16 cellular contexts compared by ENCODE assay signal in genomic region chr17:82529914-82530300, GRCh38. TPM values are rescaled to one million over a fixed set of nuclear protein-coding genes. Genes with fewer than 3 reads are reported as not detected.
DNase-seq lines count a peak whose midpoint lies in the region; ATAC-seq and TF ChIP-seq lines count a peak whose summit lies in the region.
"Had no signal": no experiment of that assay in that cellular context is flagged by ENCODE, and none has a peak within 500 bp of the region (broad histone marks: within the 10 kb centered on the region; RNA-seq: fewer than 3 reads in every experiment).

No MANE protein-coding gene starts in this region.

- H3K9ac ChIP-seq in BLaER1 treated with 17β-estradiol and CSF1 and Interleukin-3, amounts not matched to agents 10 nM and 100 nM: 0 out of 22 replicates have a peak overlapping the region, but pooled peaks of 2 of the 11 experiments have one; percentile 13 to 17
- H3K9ac ChIP-seq in HUES48 (ENCODE audit: low read depth, low read length) (no peak overlapping the region), parathyroid adenoma (no peak overlapping the region)

- TF ChIP-seq CTCF in parathyroid adenoma (IDR thresholded peaks at IDR 0.05): no peak

- H3K9me3 ChIP-seq in BLaER1 treated with 17β-estradiol and CSF1 and Interleukin-3, amounts not matched to agents 10 nM and 100 nM (replicated peaks in 1 of 11): no peaks in the 10 kb centered on the region
- H3K9me3 ChIP-seq in HUES48 (ENCODE audit: control insufficient read depth, insufficient read depth, low read length) (no peaks in the 10 kb centered on the region), ectodermal cell (ENCODE audit: control insufficient read depth, low read length) (no peaks in the 10 kb centered on the region), parathyroid adenoma (ENCODE audit: control insufficient read depth, low read length) (no peaks in the 10 kb centered on the region)
- H3K9me3 ChIP-seq: tibial nerve had no signal

- H3K4me1 ChIP-seq in BLaER1 treated with 17β-estradiol and CSF1 and Interleukin-3, amounts not matched to agents 10 nM and 100 nM: peaks cover 75 to 99% (median 92%) of the 10 kb centered on the region in 10 experiments
- H3K4me1 ChIP-seq in HUES48 (ENCODE audit: control insufficient read depth, insufficient read depth, low read length) (peaks cover 8% of the 10 kb centered on the region), ectodermal cell (ENCODE audit: control insufficient read depth, insufficient read depth, low read length) (no peaks in the 10 kb centered on the region), parathyroid adenoma (peaks cover 30% of the 10 kb centered on the region)

- no peak overlapping the region for H2AFZ ChIP-seq in parathyroid adenoma

- no peak for TF ChIP-seq POLR2A in erythroblast (IDR thresholded peaks at IDR 0.05; ENCODE audit: low read length)

- ATAC-seq in GM18861 (IDR thresholded peaks at IDR 0.05; ENCODE audit: unreplicated experiment) (no peak), GM19023 (IDR thresholded peaks at IDR 0.05; ENCODE audit: unreplicated experiment) (no peak)
- ATAC-seq: natural killer cell treated with Interleukin-12 subunit alpha and Interleukin-12 subunit beta and Interleukin-15 and Interleukin-18, amount 100 ng/mL, for 72 hours had no signal

- peak overlapping the region in 7 of 11 experiments; percentile 32 to 56 (median 48); a peak in 7 of 22 replicates for H3K27ac ChIP-seq in BLaER1 treated with 17β-estradiol and CSF1 and Interleukin-3, amounts not matched to agents 10 nM and 100 nM
- H3K27ac ChIP-seq in HUES48 (ENCODE audit: low read depth, low read length) (peak overlapping the region; percentile 7), ectodermal cell (ENCODE audit: insufficient read depth, low read depth, low read length, poor library complexity, severe bottlenecking) (peak overlapping the region; percentile 60), parathyroid adenoma (peak overlapping the region; percentile 79)

- H3K4me2 ChIP-seq in BLaER1 treated with 17β-estradiol and CSF1 and Interleukin-3, amounts not matched to agents 10 nM and 100 nM: peak overlapping the region; percentile 65 to 86 (median 73); a peak in 18 of 22 replicates
- no peak overlapping the region for H3K4me2 ChIP-seq in parathyroid adenoma (ENCODE audit: low read length)

- peaks cover 60 to 100% (median 100%) of the 10 kb centered on the region in 11 experiments; a peak in 21 of 22 replicates for H4K20me1 ChIP-seq in BLaER1 treated with 17β-estradiol and CSF1 and Interleukin-3, amounts not matched to agents 10 nM and 100 nM

- DNase-seq in erythroblast (lab: John Stamatoyannopoulos, UW): no peak
- DNase-seq: activated CD4-positive, alpha-beta T cell treated with anti-CD3 and anti-CD28 coated beads, Interleukin-2, amount 10 ng/mL, durations not matched to agents 7 days and 5 days; activated effector memory CD4-positive, alpha-beta T cell treated with Interleukin-2 at 50 U/mL for 16 hours; DMS153; NCI-H2171; NCI-H82; RPMI8226; stimulated activated CD4-positive, alpha-beta T cell treated with anti-CD3 and anti-CD28 coated beads, Interleukin-4, amount 100 ng/mL, for 4 hours had no signal

- H3K27me3 ChIP-seq in BLaER1 treated with 17β-estradiol and CSF1 and Interleukin-3, amounts not matched to agents 10 nM and 100 nM: no peaks in the 10 kb centered on the region
- H3K27me3 ChIP-seq in HUES48 (ENCODE audit: control insufficient read depth, insufficient read depth, low read length) (no peaks in the 10 kb centered on the region), ectodermal cell (ENCODE audit: control insufficient read depth, insufficient read depth, low read length, poor library complexity, severe bottlenecking) (no peaks in the 10 kb centered on the region), parathyroid adenoma (ENCODE audit: control insufficient read depth, insufficient read depth, low read length) (no peaks in the 10 kb centered on the region)
- H3K27me3 ChIP-seq: tibial nerve had no signal

- no peak overlapping the region for H3K4me3 ChIP-seq in BLaER1 treated with 17β-estradiol and CSF1 and Interleukin-3, amounts not matched to agents 10 nM and 100 nM
- no peak overlapping the region for H3K4me3 ChIP-seq in HUES48 (ENCODE audit: low read depth, low read length)
- H3K4me3 ChIP-seq in ectodermal cell (ENCODE audit: insufficient read depth, low read depth, low read length): no peak overlapping the region
- H3K4me3 ChIP-seq in parathyroid adenoma (ENCODE audit: low read depth, low read length): no peak overlapping the region
- H3K4me3 ChIP-seq: tibial nerve had no signal

- H3K36me3 ChIP-seq in BLaER1 treated with 17β-estradiol and CSF1 and Interleukin-3, amounts not matched to agents 10 nM and 100 nM: peaks cover 0 to 15% (median 6%) of the 10 kb centered on the region in 11 experiments; a peak in 8 of 22 replicates
- H3K36me3 ChIP-seq in HUES48 (ENCODE audit: control insufficient read depth, insufficient read depth, low read length): no peaks in the 10 kb centered on the region
- H3K36me3 ChIP-seq in ectodermal cell (ENCODE audit: control insufficient read depth, insufficient read depth, low read length): no peaks in the 10 kb centered on the region
- H3K36me3 ChIP-seq in parathyroid adenoma (ENCODE audit: control insufficient read depth, insufficient read depth, low read length): no peaks in the 10 kb centered on the region
- H3K36me3 ChIP-seq: tibial nerve had no signal

- H3K79me2 ChIP-seq in parathyroid adenoma: peaks cover 68% of the 10 kb centered on the region

- 94% methylated on average over 9 of the region's 9 CpGs for WGBS in ectodermal cell, 2 experiments

RNA-seq across cellular contexts. Expression of gene FOXK2, which starts 10.4 kb away (rescaled TPM):
- 60.9 TPM for polyA plus RNA-seq in ectodermal cell (2013, experiment 1 of 4)
- polyA plus RNA-seq in ectodermal cell (2013, experiment 2 of 4): 59.8 TPM
- polyA plus RNA-seq in ectodermal cell (2013, experiment 3 of 4): 40.7 TPM
- polyA plus RNA-seq in ectodermal cell (2013, experiment 4 of 4): 45.0 TPM

Comparison
In these comparisons a context has a peak if more than half of its experiments do, and no peak if none do; other contexts are left out.
1. H3K27ac ChIP-seq: peak in every context shown above with its lines; median percentile 79 in parathyroid adenoma; 60 in ectodermal cell; 48 in BLaER1 treated with 17β-estradiol and CSF1 and Interleukin-3, amounts not matched to agents 10 nM and 100 nM; 7 in HUES48.